Comparison of ENCODE assay signal across 1 cellular context in genomic region chr22:25656724-25657123, GRCh38.
TF ChIP-seq lines count a peak whose summit lies in the region.

No MANE protein-coding gene starts in this region.

TF ChIP-seq in GM12878, 131 proteins besides CTCF, POLR2A, EP300 and RAD21 (continued from another document):
- TF ChIP-seq E4F1 (IDR thresholded peaks at IDR 0.05; ENCODE audit: borderline replicate concordance, partially characterized antibody): no peak
TF ChIP-seq in GM12878: peak in this region for 26.
